In the genomic region with DNA sequence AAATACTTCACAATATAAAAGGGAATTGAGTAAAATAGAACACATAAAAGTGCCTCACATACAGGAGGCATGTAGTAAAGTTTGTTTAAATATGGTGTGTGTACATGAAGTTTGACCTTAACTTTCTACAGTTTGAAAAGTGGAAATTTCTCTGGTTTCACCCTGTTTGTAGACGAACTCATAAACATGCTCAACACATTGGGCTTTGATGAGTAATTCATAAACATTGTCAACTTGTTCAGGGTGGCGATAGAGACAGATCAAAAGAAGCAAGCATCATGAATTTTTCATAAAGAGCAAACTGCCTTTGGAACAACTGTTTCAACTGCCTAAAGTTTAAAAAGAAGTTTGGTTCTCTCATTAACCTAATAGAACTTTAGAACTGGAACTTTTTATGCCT, we compare ENCODE assay signal across 22 cellular contexts. TPM values are rescaled to one million over a fixed set of nuclear protein-coding genes. Genes with fewer than 3 reads are reported as not detected.
DNase-seq lines count a peak whose midpoint lies in the region; ATAC-seq and TF ChIP-seq lines count a peak whose summit lies in the region.
"Had no signal": no experiment of that assay in that cellular context is flagged by ENCODE, and none has a peak within 500 bp of the region (broad histone marks: within the 10 kb centered on the region; RNA-seq: fewer than 3 reads in every experiment).

No MANE protein-coding gene starts in this region.

- peak; percentile 12 for DNase-seq in EL
- peak in 1 of 2 experiments; percentile 16 for DNase-seq in SJSA1 (ENCODE audit: low read depth in 1 of 2, low spot score in 2 of 2)
- peak; percentile 80 for DNase-seq in fibroblast of villous mesenchyme (ENCODE audit: low read depth)
- no peak for DNase-seq in gastrocnemius medialis
- no peak for DNase-seq in ovary
- no peak for DNase-seq in amniotic stem cell (lab: John Stamatoyannopoulos, UW)
- no peak for DNase-seq in stimulated activated CD4-positive, alpha-beta T cell treated with anti-CD3 and anti-CD28 coated beads, Interleukin-2, amount 100 ng/mL, for 48 hours
- DNase-seq: C1 segment of cervical spinal cord; CD8-positive, alpha-beta memory T cell; H9; Kasumi-1; NCI-H1092 treated with DMSO at 0.1 percent for 48 hours; NCI-H1694 treated with DMSO at 0.1 percent for 48 hours; NCI-H2107; NCI-H510A; NCI-H748 treated with DMSO at 0.1 percent for 48 hours; NK-92 treated with Interleukin-12 subunit alpha and Interleukin-12 subunit beta, amount 100 ng/mL, for 24 hours had no signal

- H3K27me3 ChIP-seq in SJSA1 (replicated peaks), result no peaks in the 10 kb centered on the region
- H3K27me3 ChIP-seq in gastrocnemius medialis, result no peaks in the 10 kb centered on the region
- no peaks in the 10 kb centered on the region for H3K27me3 ChIP-seq in ovary

- H3K36me3 ChIP-seq in SJSA1, result no peaks in the 10 kb centered on the region
- H3K36me3 ChIP-seq in gastrocnemius medialis, result no peaks in the 10 kb centered on the region
- no peaks in the 10 kb centered on the region for H3K36me3 ChIP-seq in ovary

- H3K4me1 ChIP-seq in SJSA1 (replicated peaks), result peaks cover 31% of the 10 kb centered on the region
- H3K4me1 ChIP-seq in gastrocnemius medialis, result peaks cover 38 to 48% of the 10 kb centered on the region in 2 donors
- no peaks in the 10 kb centered on the region for H3K4me1 ChIP-seq in ovary (ENCODE audit: insufficient read depth)

- TF ChIP-seq CTCF in fibroblast of villous mesenchyme (IDR thresholded peaks at IDR 0.05; ENCODE audit: insufficient read depth, low read depth, low read length) (no peak), gastrocnemius medialis (IDR thresholded peaks at IDR 0.05 in 4 of 5, conservative IDR thresholded peaks at IDR 0.05 in 1 of 5) (no peak), ovary (IDR thresholded peaks at IDR 0.05) (no peak)

- in situ Hi-C loops in gastrocnemius medialis (cut with MboI; ENCODE audit: low sequenced_read_pairs in 4 of 4), result loop anchor here in 1 of 4 donors (10.0 kb wide), 1 partner anchor 422 kb away; a partner anchor contains a TSS

- TF ChIP-seq EP300 in ovary (IDR thresholded peaks at IDR 0.05), result no peak

- H3K9me3 ChIP-seq in SJSA1 (replicated peaks) (no peaks in the 10 kb centered on the region), gastrocnemius medialis (no peaks in the 10 kb centered on the region), ovary (no peaks in the 10 kb centered on the region)

- H3K27ac ChIP-seq in SJSA1 (peak overlapping the region; percentile 21; the same call in 1 of the 2 replicates), gastrocnemius medialis (peak overlapping the region; percentile 83 to 93 (median 86)), ovary (no peak overlapping the region)
- H3K27ac ChIP-seq: HL-60 had no signal

- intact Hi-C loops in gastrocnemius medialis (cut with DNase I; ENCODE audit: low total_unique reads) (loop anchor here (10.0 kb wide), 1 partner anchor 332 kb away; no protein-coding TSS in a partner anchor), ovary (cut with DNase I) (no loop called here)

- no peak for ATAC-seq in gastrocnemius medialis
- no peak for ATAC-seq in GM18511 (IDR thresholded peaks at IDR 0.05; ENCODE audit: unreplicated experiment)
- ATAC-seq: Right ventricle myocardium inferior had no signal

- TF ChIP-seq POLR2A in gastrocnemius medialis (IDR thresholded peaks at IDR 0.05) (no peak), ovary (IDR thresholded peaks at IDR 0.05) (no peak)

- H3K4me3 ChIP-seq in SJSA1 (no peak overlapping the region), fibroblast of villous mesenchyme (ENCODE audit: low read depth, low read length) (no peak overlapping the region), gastrocnemius medialis (no peak overlapping the region), ovary (no peak overlapping the region)

- 47 to 74% (median 51%) methylated on average over 2 of the region's 2 CpGs for WGBS in ovary, 3 donors

RNA-seq across cellular contexts. Expression of a gene that starts 9.1 kb away (rescaled TPM):
- total RNA-seq in SJSA1 (2014; rRNA removed; shearing (Covaris generic)), result not detected in 2 replicates
- total RNA-seq in fibroblast of villous mesenchyme (not detected in 2 replicates), gastrocnemius medialis (1,000 to 10,000 TPM in 3 of 4 donors, 100 to 1,000 TPM in 1; 586 to 5,775 (median 2,747) TPM), ovary (under 1 TPM in 1 of 7 donors, not detected in 6; 0.60 TPM)
- polyA plus RNA-seq in ovary, result 1 to 10 TPM in 1 of 2 donors, not detected in 1; 5.1 TPM
- total RNA-seq: CD8-positive, alpha-beta memory T cell; H9; HT1080 had no signal
- polyA plus RNA-seq: CD8-positive, alpha-beta memory T cell; IgD-negative memory B cell had no signal

Comparison
In these comparisons a context has a peak if more than half of its experiments do, and no peak if none do; other contexts are left out.
1. DNase-seq: peak in EL (single experiment) and fibroblast of villous mesenchyme (single experiment); none in gastrocnemius medialis (0 of 2), ovary (0 of 5), amniotic stem cell (single experiment) and stimulated activated CD4-positive, alpha-beta T cell treated with anti-CD3 and anti-CD28 coated beads, Interleukin-2, amount 100 ng/mL, for 48 hours (0 of 2).
2. H3K27ac ChIP-seq: peak in SJSA1 (single experiment) and gastrocnemius medialis (4 of 4); none in ovary (0 of 2).
3. RNA of a gene that starts 9.1 kb away (total RNA-seq): 586 to 5,775 TPM in gastrocnemius medialis; not detected in SJSA1, not detected in fibroblast of villous mesenchyme and 0.60 TPM in ovary; every median in the first group is over 100 times any median in the second.